ENCODE assay signal across 9 cellular contexts in the genomic region with DNA sequence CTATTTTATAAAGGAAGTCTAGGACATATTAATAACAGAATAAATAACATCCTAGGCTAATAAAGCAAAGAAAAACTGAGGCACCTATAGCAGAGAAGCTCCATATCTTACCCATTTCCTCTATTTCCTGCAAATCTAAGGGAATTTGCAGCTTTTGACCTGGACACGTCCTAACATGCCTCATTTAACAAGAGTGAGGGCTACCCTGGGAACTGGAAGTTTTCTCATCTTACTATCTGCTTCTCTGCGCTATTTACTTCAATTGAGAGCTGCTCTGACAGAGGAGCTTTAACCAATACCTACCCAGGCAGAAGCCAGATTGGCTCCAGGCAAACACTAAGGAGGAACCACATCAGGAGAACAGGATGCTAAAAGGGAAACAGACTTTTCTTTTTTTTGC. TPM values are rescaled to one million over a fixed set of nuclear protein-coding genes. Genes with fewer than 3 reads are reported as not detected.
A peak's percentile ranks its signal among the peaks of the same experiment; 100 is the strongest.
DNase-seq lines count a peak whose midpoint lies in the region; ATAC-seq and TF ChIP-seq lines count a peak whose summit lies in the region.
"Had no signal": no experiment of that assay in that cellular context is flagged by ENCODE, and none has a peak within 500 bp of the region (broad histone marks: within the 10 kb centered on the region; RNA-seq: fewer than 3 reads in every experiment).

No MANE protein-coding gene starts in this region.

- H3K27ac Mint-ChIP-seq in activated CD4-positive, alpha-beta memory T cell treated with anti-CD3 and anti-CD28 coated beads for 36 hours = no peak overlapping the region

- H3K4me1 Mint-ChIP-seq in activated CD4-positive, alpha-beta memory T cell treated with anti-CD3 and anti-CD28 coated beads for 36 hours (ENCODE audit: low read depth) = peaks cover 31% of the 10 kb centered on the region

- H3K27ac ChIP-seq in WERI-Rb-1 (peak overlapping the region; percentile 44), gastroesophageal sphincter (peak overlapping the region; percentile 65 to 99 (median 86)), gastrocnemius medialis (peak overlapping the region; percentile 97 to 100 (median 98))

- no peaks in the 10 kb centered on the region for H3K9me3 Mint-ChIP-seq in activated CD4-positive, alpha-beta memory T cell treated with anti-CD3 and anti-CD28 coated beads for 36 hours

- peaks cover 44% of the 10 kb centered on the region for H3K27me3 Mint-ChIP-seq in activated CD4-positive, alpha-beta memory T cell treated with anti-CD3 and anti-CD28 coated beads for 36 hours

- H3K36me3 ChIP-seq in ES-I3 (ENCODE audit: insufficient read depth, low read length) (peaks cover 24% of the 10 kb centered on the region), WERI-Rb-1 (peaks cover 27% of the 10 kb centered on the region), gastroesophageal sphincter (peaks cover 0 to 38% of the 10 kb centered on the region in 2 donors), gastrocnemius medialis (peaks cover 6 to 51% of the 10 kb centered on the region in 2 donors)

- H3K4me3 ChIP-seq in WERI-Rb-1 (ENCODE audit: low read depth, low read length) (no peak overlapping the region), gastroesophageal sphincter (no peak overlapping the region), gastrocnemius medialis (peak overlapping the region; percentile 62 to 99 (median 87))

- H3K9me3 ChIP-seq in ES-I3 (ENCODE audit: control insufficient read depth, insufficient read depth, low read length) (no peaks in the 10 kb centered on the region), WERI-Rb-1 (ENCODE audit: severe bottlenecking) (no peaks in the 10 kb centered on the region), gastroesophageal sphincter (no peaks in the 10 kb centered on the region), gastrocnemius medialis (no peaks in the 10 kb centered on the region)

- no peaks in the 10 kb centered on the region for H3K27me3 ChIP-seq in WERI-Rb-1 (ENCODE audit: insufficient read depth, low read depth, severe bottlenecking)
- H3K27me3 ChIP-seq in gastroesophageal sphincter = no peaks in the 10 kb centered on the region
- H3K27me3 ChIP-seq in gastrocnemius medialis = no peaks in the 10 kb centered on the region

- CTCF ChIA-PET in activated CD4-positive, alpha-beta memory T cell treated with anti-CD3 and anti-CD28 coated beads for 36 hours (lab: Charles Lee) = no interaction called here

- intact Hi-C loops in gastrocnemius medialis (cut with DNase I; ENCODE audit: low total_unique reads) = loop anchor here (5.0 kb wide), 1 partner anchor 1845 kb away; a partner anchor contains a TSS
- intact Hi-C loops in activated CD4-positive, alpha-beta memory T cell treated with anti-CD3 and anti-CD28 coated beads for 36 hours (cut with micrococcal nuclease) = no loop called here

- no peak for ATAC-seq in gastroesophageal sphincter
- ATAC-seq in gastrocnemius medialis = no peak

- POLR2A ChIA-PET in activated CD4-positive, alpha-beta memory T cell treated with anti-CD3 and anti-CD28 coated beads for 36 hours (lab: Charles Lee) = no interaction called here

- H3K36me3 Mint-ChIP-seq in activated CD4-positive, alpha-beta memory T cell treated with anti-CD3 and anti-CD28 coated beads for 36 hours = peaks cover 34% of the 10 kb centered on the region

- WGBS in gastroesophageal sphincter (ENCODE audit: low coverage in 1 of 2), 2 donors = 28 to 50% methylated on average over 2 of the region's 2 CpGs

- no peak for TF ChIP-seq POLR2A in gastroesophageal sphincter (IDR thresholded peaks at IDR 0.05)
- no peak for TF ChIP-seq POLR2A in gastrocnemius medialis (IDR thresholded peaks at IDR 0.05)
- TF ChIP-seq POLR2A in erythroblast (IDR thresholded peaks at IDR 0.05; ENCODE audit: low read length) = no peak

- in situ Hi-C loops in gastrocnemius medialis (cut with MboI; ENCODE audit: low sequenced_read_pairs in 4 of 4) = loop anchor here in 2 of 4 donors (25.0 kb wide), 2 partner anchors 505 to 1070 kb away; a partner anchor contains a TSS

- no peak for TF ChIP-seq EP300 in gastroesophageal sphincter (IDR thresholded peaks at IDR 0.05)

- TF ChIP-seq CTCF in WERI-Rb-1 (IDR thresholded peaks at IDR 0.05; ENCODE audit: low read depth, low read length) (no peak), gastroesophageal sphincter (IDR thresholded peaks at IDR 0.05) (no peak), gastrocnemius medialis (IDR thresholded peaks at IDR 0.05 in 4 of 5, conservative IDR thresholded peaks at IDR 0.05 in 1 of 5) (no peak)

- no peak for DNase-seq in WERI-Rb-1
- DNase-seq in gastrocnemius medialis = no peak
- DNase-seq in activated CD4-positive, CD25-positive, alpha-beta regulatory T cell treated with anti-CD3 and anti-CD28 coated beads, Interleukin-2, amount 50 U/mL, for 72 hours = no peak
- no peak for DNase-seq in activated CD4-positive, alpha-beta memory T cell treated with anti-CD3 and anti-CD28 coated beads for 36 hours
- no peak for DNase-seq in activated CD8-positive, alpha-beta memory T cell treated with anti-CD3 and anti-CD28 coated beads, Interleukin-2, amount 50 U/mL, for 48 hours
- no peak for DNase-seq in erythroblast (lab: John Stamatoyannopoulos, UW)
- DNase-seq: stimulated activated naive CD4-positive, alpha-beta T cell treated with Interleukin-2 at 50 U/mL for 16 hours had no signal

- no peak overlapping the region for H3K4me3 Mint-ChIP-seq in activated CD4-positive, alpha-beta memory T cell treated with anti-CD3 and anti-CD28 coated beads for 36 hours

- peak overlapping the region; percentile 1; the same call in 1 of the 2 replicates for H3K9ac ChIP-seq in ES-I3 (ENCODE audit: low read depth, low read length)

- peaks cover 38% of the 10 kb centered on the region for H3K4me1 ChIP-seq in ES-I3 (ENCODE audit: insufficient read depth, low read length)
- peaks cover 4 to 61% (median 33%) of the 10 kb centered on the region in 3 donors for H3K4me1 ChIP-seq in gastroesophageal sphincter
- H3K4me1 ChIP-seq in gastrocnemius medialis = peaks cover 42 to 62% of the 10 kb centered on the region in 2 donors

RNA-seq across cellular contexts. Expression of a gene that starts 5.7 kb away (rescaled TPM):
- 100 to 1,000 TPM; 283 to 649 (median 523) TPM for total RNA-seq in gastroesophageal sphincter
- total RNA-seq in gastrocnemius medialis = 1,000 to 10,000 TPM; 3,451 to 6,393 (median 4,786) TPM
- total RNA-seq in activated CD4-positive, alpha-beta memory T cell treated with anti-CD3 and anti-CD28 coated beads for 36 hours = 10 to 100 TPM; 90.7 to 96.2 TPM

RNA-seq across cellular contexts. Expression of a gene that starts 43.6 kb away (rescaled TPM):
- total RNA-seq in gastroesophageal sphincter (under 1 TPM in 3 of 4 donors, not detected in 1; 0.40 to 0.77 (median 0.62) TPM), gastrocnemius medialis (under 1 TPM in 1 of 4 donors, not detected in 3; 0.12 TPM)
- not detected for total RNA-seq in activated CD4-positive, alpha-beta memory T cell treated with anti-CD3 and anti-CD28 coated beads for 36 hours

Comparison
In these comparisons a context has a peak if more than half of its experiments do, and no peak if none do; other contexts are left out.
1. H3K27ac ChIP-seq: peak in every context shown above with its lines; median percentile 98 in gastrocnemius medialis; 86 in gastroesophageal sphincter; 44 in WERI-Rb-1.
2. H3K4me3 ChIP-seq: peak in gastrocnemius medialis (4 of 4); none in WERI-Rb-1 (single experiment) and gastroesophageal sphincter (0 of 2).
3. RNA of a gene that starts 5.7 kb away (total RNA-seq): 3,451 to 6,393 TPM in gastrocnemius medialis; 283 to 649 TPM in gastroesophageal sphincter and 90.7 to 96.2 TPM in activated CD4-positive, alpha-beta memory T cell treated with anti-CD3 and anti-CD28 coated beads for 36 hours; every median in the first group is over 4 times any median in the second.